ENCODE assay signal across 13 cellular contexts in the genomic region with DNA sequence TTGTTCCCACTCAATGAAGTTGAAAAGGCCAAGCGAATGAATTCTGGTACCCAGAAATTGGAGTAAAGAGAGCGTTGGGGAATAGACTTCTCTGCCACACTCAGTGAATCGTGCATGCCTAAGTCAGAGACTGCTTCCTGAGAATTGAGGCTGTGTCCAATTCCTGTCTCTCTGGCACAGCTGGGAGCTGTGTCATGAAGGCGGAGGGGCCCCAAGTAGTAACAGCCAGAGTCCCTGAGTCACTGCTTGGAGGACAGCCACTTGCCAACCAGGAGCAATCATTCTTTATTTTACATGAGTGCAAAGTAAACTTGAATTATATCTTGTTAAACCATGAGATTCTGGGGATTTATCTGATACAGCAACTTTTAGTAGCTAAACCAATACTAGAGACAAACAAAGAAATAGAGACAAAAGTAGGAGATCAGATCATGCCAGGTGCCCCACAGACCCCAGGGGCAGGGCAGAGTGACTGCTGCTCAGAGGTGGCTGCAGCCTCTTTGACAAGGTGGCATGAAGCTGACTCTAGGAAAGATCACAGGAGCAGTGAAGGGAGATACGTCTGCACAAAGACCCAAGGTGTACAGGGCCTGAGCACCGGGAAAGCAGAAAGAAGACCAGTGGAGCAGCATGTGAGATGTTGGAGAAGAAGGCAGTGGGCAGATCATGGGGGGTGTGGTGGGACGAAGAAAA.
DNase-seq lines count a peak whose midpoint lies in the region; ATAC-seq and TF ChIP-seq lines count a peak whose summit lies in the region.
"Had no signal": no experiment of that assay in that cellular context is flagged by ENCODE, and none has a peak within 500 bp of the region (broad histone marks: within the 10 kb centered on the region; RNA-seq: fewer than 3 reads in every experiment).

No MANE protein-coding gene starts in this region.

- DNase-seq in AG20443 (ENCODE audit: low spot score), result peak; percentile 82
- peak; percentile 49 for DNase-seq in NCI-H69 (lab: John Stamatoyannopoulos, UW)
- DNase-seq in myocyte (ENCODE audit: low read depth), result peak; percentile 62
- no peak for DNase-seq in RWPE1 (ENCODE audit: low spot score)
- DNase-seq in NCI-H1105 (lab: John Stamatoyannopoulos, UW), result no peak
- DNase-seq: activated naive CD4-positive, alpha-beta T cell; CD4-positive, alpha-beta memory T cell; NCI-H187; stimulated activated naive CD4-positive, alpha-beta T cell treated with Interleukin-2 at 50 U/mL for 16 hours had no signal

- ATAC-seq in esophagus mucosa (peak; percentile 65), HG02852 (IDR thresholded peaks at IDR 0.05; ENCODE audit: unreplicated experiment) (no peak), HG02973 (IDR thresholded peaks at IDR 0.05; ENCODE audit: unreplicated experiment) (no peak)
- ATAC-seq: WTC11 had no signal

- CTCF ChIA-PET in RWPE1 (lab: Yijun Ruan, JAX), result interaction anchor here (0.7 kb wide), 1 partner anchor 422 kb away, joined by 3 read pairs; no protein-coding TSS in a partner anchor

- POLR2A ChIA-PET in RWPE1 (lab: Yijun Ruan, JAX; ENCODE audit: low non-redundant PET), result no interaction called here

- H3K27ac ChIP-seq in RWPE1, result no peak overlapping the region

- TF ChIP-seq CTCF in RWPE1 (conservative IDR thresholded peaks at IDR 0.05; ENCODE audit: low read depth), result no peak

Comparison
In these comparisons a context has a peak if more than half of its experiments do, and no peak if none do; other contexts are left out.
1. DNase-seq: peak in AG20443 (single experiment), NCI-H69 (single experiment) and myocyte (single experiment); none in RWPE1 (single experiment) and NCI-H1105 (single experiment).